8 cellular contexts compared by ENCODE assay signal in genomic region chr9:98034593-98035546, GRCh38. TPM values are rescaled to one million over a fixed set of nuclear protein-coding genes. Genes with fewer than 3 reads are reported as not detected.
DNase-seq lines count a peak whose midpoint lies in the region; ATAC-seq and TF ChIP-seq lines count a peak whose summit lies in the region.

No MANE protein-coding gene starts in this region.

- H3K4me1 ChIP-seq in left lung = peaks cover 0 to 16% of the 10 kb centered on the region in 2 donors

- H3K9me3 ChIP-seq in left lung = no peaks in the 10 kb centered on the region

- intact Hi-C loops in left lung (cut with DNase I) = loop anchor here in 1 of 2 donors (5.0 kb wide), 1 partner anchor 113 kb away; the partner anchor contains the start of gene TRMO

- H3K4me3 Mint-ChIP-seq in chondrocyte (ENCODE audit: unreplicated experiment) = no peak overlapping the region

- no peaks in the 10 kb centered on the region for H3K9me3 Mint-ChIP-seq in chondrocyte (ENCODE audit: low read depth)

- no peaks in the 10 kb centered on the region for H3K27me3 Mint-ChIP-seq in chondrocyte (ENCODE audit: low read depth)

- no peak overlapping the region for H3K4me3 ChIP-seq in left lung

- no peaks in the 10 kb centered on the region for H3K36me3 ChIP-seq in left lung

- H3K27ac ChIP-seq in left lung = no peak overlapping the region

- POLR2A ChIA-PET in HEK293T (lab: Yijun Ruan, JAX) = interaction anchor here (0.9 to 1.4 kb wide), 2 partner anchors 51 to 113 kb away, joined by 4 to 6 read pairs; partner anchors contain the start of genes ANP32B and TRMO

- ATAC-seq in left lung (peak; percentile 96), HG03095 (IDR thresholded peaks at IDR 0.05; ENCODE audit: unreplicated experiment) (no peak)

- no peaks in the 10 kb centered on the region for H3K27me3 ChIP-seq in left lung

- CTCF ChIA-PET in HEK293T (lab: Yijun Ruan, JAX) = interaction anchor here (0.6 to 1.6 kb wide), 11 partner anchors 10 to 1582 kb away, joined by 3 to 10 read pairs (median 4); partner anchors contain the start of genes NANS and TRMO

- H3K4me1 Mint-ChIP-seq in chondrocyte (ENCODE audit: low read depth) = peaks cover 34% of the 10 kb centered on the region

- H3K27ac Mint-ChIP-seq in chondrocyte (ENCODE audit: unreplicated experiment) = peak overlapping the region; percentile 60

- TF ChIP-seq CTCF in chondrocyte (IDR thresholded peaks at IDR 0.05) (peak; percentile 86), left lung (IDR thresholded peaks at IDR 0.05) (peak; percentile 77 to 92)

- no peaks in the 10 kb centered on the region for H3K36me3 Mint-ChIP-seq in chondrocyte (ENCODE audit: low read depth)

- DNase-seq in GF-D8 (lab: John Stamatoyannopoulos, UW) = peak; percentile 36
- DNase-seq in HEK293T (ENCODE audit: extremely low spot score) = peak; percentile 85
- DNase-seq in NCI-H2029 (lab: John Stamatoyannopoulos, UW) = peak; percentile 69
- DNase-seq in activated CD4-positive, CD25-positive, alpha-beta regulatory T cell treated with anti-CD3 and anti-CD28 coated beads, Interleukin-2, amount 50 U/mL, for 72 hours = peak; percentile 90
- no peak for DNase-seq in chondrocyte (ENCODE audit: low spot score)
- peak; percentile 77 to 82 for DNase-seq in left lung
- peak; percentile 88 to 96 for DNase-seq in stimulated activated CD4-positive, alpha-beta T cell treated with anti-CD3 and anti-CD28 coated beads, Interleukin-4, amount 100 ng/mL, for 48 hours (ENCODE audit: low read depth in 2 of 2)

TF ChIP-seq in HEK293T, 16 proteins besides CTCF, POLR2A, EP300 and RAD21:
- TF ChIP-seq FOXA1 (IDR thresholded peaks at IDR 0.05) (no peak), L3MBTL2 (conservative IDR thresholded peaks at IDR 0.05) (no peak), BHLHE40 (IDR thresholded peaks at IDR 0.05; ENCODE audit: borderline replicate concordance) (no peak), ZNF384 (IDR thresholded peaks at IDR 0.05) (no peak), HDGF (IDR thresholded peaks at IDR 0.05; ENCODE audit: borderline replicate concordance) (no peak), CTBP1 (IDR thresholded peaks at IDR 0.05; ENCODE audit: borderline replicate concordance) (no peak)
TF ChIP-seq in HEK293T: peak in this region for 0.

RNA-seq across cellular contexts. Expression of gene NANS, which starts 21.7 kb away (rescaled TPM):
- 52.0 to 54.8 TPM (median 53.2 TPM) in 3 replicates for total RNA-seq in chondrocyte
- 10 to 100 TPM; 51.8 to 72.0 TPM for total RNA-seq in left lung

RNA-seq across cellular contexts. Expression of gene ANP32B, which starts 51.7 kb away (rescaled TPM):
- total RNA-seq in chondrocyte (77.6 to 86.1 TPM (median 86.0 TPM) in 3 replicates), left lung (100 to 1,000 TPM in 1 of 2 donors, 10 to 100 TPM in 1; 84.9 to 108 TPM)
